8 cellular contexts compared by ENCODE assay signal in genomic region chr13:20902438-20903163, GRCh38. TPM values are rescaled to one million over a fixed set of nuclear protein-coding genes. Genes with fewer than 3 reads are reported as not detected.
DNase-seq lines count a peak whose midpoint lies in the region; ATAC-seq, FAIRE-seq and TF ChIP-seq lines count a peak whose summit lies in the region.

TSS of gene XPO4 (minus strand) at chr13:20902746. CDS start at chr13:20902738, 8 bp downstream.

- ATAC-seq in GM18870 (IDR thresholded peaks at IDR 0.05; ENCODE audit: unreplicated experiment) = peak; percentile 87
- ATAC-seq in HG03108 (IDR thresholded peaks at IDR 0.05; ENCODE audit: unreplicated experiment) = peak; percentile 96
- ATAC-seq in HepG2 = peak; percentile 93

- peak within 1 kb of the TSS; percentile 63 for H2AFZ ChIP-seq in HepG2 (ENCODE audit: low read length)

- peak within 1 kb of the TSS; percentile 98 for H3K4me3 ChIP-seq in AG09309 (ENCODE audit: control insufficient read depth, low read depth, low read length)
- peak within 1 kb of the TSS; percentile 70 to 92 (median 83) for H3K4me3 ChIP-seq in HepG2 (replicated peaks in 1 of 3; ENCODE audit: insufficient read depth in 1 of 3, low read depth in 2 of 3, low read length in 3 of 3)

- no peak for TF ChIP-seq EP300 in HepG2 (IDR thresholded peaks at IDR 0.05; ENCODE audit: low read depth in 2 of 2, low read length in 2 of 2)
- TF ChIP-seq EP300 in HepG2 (CRISPR knock-in tag; IDR thresholded peaks at IDR 0.05; ENCODE audit: borderline replicate concordance) = no peak

- H3K9ac ChIP-seq in HepG2 (ENCODE audit: insufficient read depth, low read depth, low read length) = peak within 1 kb of the TSS; percentile 95

- no peaks in the 10 kb centered on the region for H4K20me1 ChIP-seq in HepG2 (ENCODE audit: insufficient read depth, low read length)

- peak within 1 kb of the TSS; percentile 91 for H3K27ac ChIP-seq in HepG2 (ENCODE audit: extremely low read length, insufficient read depth, low read length)

- TF ChIP-seq CTCF in AG09309 (IDR thresholded peaks at IDR 0.05; ENCODE audit: control insufficient read depth, insufficient read depth, low read depth, low read length, missing control alignments) (no peak), HepG2 (CRISPR knock-in tag; IDR thresholded peaks at IDR 0.05) (no peak)

- H3K27me3 Mint-ChIP-seq in activated CD4-positive, alpha-beta T cell treated with anti-CD3 and anti-CD28 coated beads, Interleukin-2, amount 10 ng/mL, durations not matched to agents 7 days and 5 days = no peaks in the 10 kb centered on the region

- no peak; the same call in 1 of the 2 replicates for TF ChIP-seq RAD21 in HepG2 (CRISPR knock-in tag; IDR thresholded peaks at IDR 0.05)

- peaks cover 53% of the 10 kb centered on the region for H3K4me1 ChIP-seq in HepG2 (ENCODE audit: insufficient read depth, low read length)

- no peaks in the 10 kb centered on the region for H3K9me3 Mint-ChIP-seq in activated CD4-positive, alpha-beta T cell treated with anti-CD3 and anti-CD28 coated beads, Interleukin-2, amount 10 ng/mL, durations not matched to agents 7 days and 5 days

- H3K79me2 ChIP-seq in HepG2 (ENCODE audit: insufficient read depth, low read length) = peaks cover 48% of the 10 kb centered on the region

- H3K4me3 Mint-ChIP-seq in activated CD4-positive, alpha-beta T cell treated with anti-CD3 and anti-CD28 coated beads, Interleukin-2, amount 10 ng/mL, durations not matched to agents 7 days and 5 days = peak within 1 kb of the TSS; percentile 92

- H3K36me3 ChIP-seq in HepG2 (replicated peaks in 1 of 2; ENCODE audit: control insufficient read depth in 1 of 2, insufficient read depth in 2 of 2, low read length in 2 of 2) = peaks cover 0 to 12% of the 10 kb centered on the region in 2 experiments; a peak in 1 of 5 replicates

- peak in 1 of 2 experiments; percentile 52; a peak in 3 of 4 replicates for TF ChIP-seq POLR2A in HepG2 (IDR thresholded peaks at IDR 0.05; ENCODE audit: insufficient read depth in 1 of 2, low read depth in 2 of 2, low read length in 2 of 2)

- DNase-seq in AG09309 (ENCODE audit: low read depth) = no peak
- DNase-seq in NCI-H460 (ENCODE audit: extremely low read depth, low read depth) = peak; percentile 58
- DNase-seq in activated CD4-positive, alpha-beta T cell treated with anti-CD3 and anti-CD28 coated beads, Interleukin-2, amount 10 ng/mL, durations not matched to agents 7 days and 5 days = peak; percentile 83
- peak; percentile 61 for DNase-seq in dedifferentiated amniotic fluid mesenchymal stem cell (ENCODE audit: extremely low spot score)
- DNase-seq in HepG2 (ENCODE audit: low spot score) = peak; percentile 59
- DNase-seq in stimulated activated CD4-positive, alpha-beta T cell treated with anti-CD3 and anti-CD28 coated beads, Interleukin-4, amount 100 ng/mL, for 1 hour = peak; percentile 82

- WGBS in HepG2 (ENCODE audit: low lambda C conversion rate) = 3% methylated on average over 11 of the region's 81 CpGs

- no peak for FAIRE-seq in HepG2 (lab: Jason Lieb, UNC)

- H3K4me2 ChIP-seq in HepG2 (ENCODE audit: low read depth, low read length) = peak within 1 kb of the TSS; percentile 84

- no peaks in the 10 kb centered on the region for H3K9me3 ChIP-seq in HepG2 (ENCODE audit: low read length)

- no peaks in the 10 kb centered on the region; a peak in 1 of 5 replicates for H3K27me3 ChIP-seq in HepG2 (ENCODE audit: control insufficient read depth in 1 of 2, insufficient read depth in 2 of 2, low read length in 2 of 2)

- intact Hi-C loops in HepG2 (cut with micrococcal nuclease; ENCODE audit: unreplicated experiment) = loop anchor here (1.0 kb wide), 1 partner anchor 131 kb away; no protein-coding TSS in a partner anchor

- CTCF ChIA-PET in activated CD4-positive, alpha-beta T cell treated with anti-CD3 and anti-CD28 coated beads, Interleukin-2, amount 10 ng/mL, durations not matched to agents 7 days and 5 days (lab: Charles Lee) = interaction anchor here (1.3 kb wide), 1 partner anchor 10 kb away, joined by 3 read pairs; no protein-coding TSS in a partner anchor
- CTCF ChIA-PET in HepG2 (lab: Yijun Ruan, JAX; ENCODE audit: low intra/inter-chr PET ratio, low total read pairs) = no interaction called here

- H3K36me3 Mint-ChIP-seq in activated CD4-positive, alpha-beta T cell treated with anti-CD3 and anti-CD28 coated beads, Interleukin-2, amount 10 ng/mL, durations not matched to agents 7 days and 5 days (ENCODE audit: low read depth) = peaks cover 6% of the 10 kb centered on the region

- POLR2A ChIA-PET in activated CD4-positive, alpha-beta T cell treated with anti-CD3 and anti-CD28 coated beads, Interleukin-2, amount 10 ng/mL, durations not matched to agents 7 days and 5 days (lab: Charles Lee) = interaction anchor here (0.6 kb wide), 1 partner anchor 263 kb away, joined by 7 read pairs; no protein-coding TSS in a partner anchor
- POLR2A ChIA-PET in HepG2 (lab: Yijun Ruan, JAX) = interaction anchor here (1.0 to 2.2 kb wide), 8 partner anchors 13 to 274 kb away, joined by 3 to 11 read pairs (median 3); partner anchors contain the start of genes LATS2, MRPL57 and SKA3

- peaks cover 32% of the 10 kb centered on the region for H3K4me1 Mint-ChIP-seq in activated CD4-positive, alpha-beta T cell treated with anti-CD3 and anti-CD28 coated beads, Interleukin-2, amount 10 ng/mL, durations not matched to agents 7 days and 5 days

- no TSS peak for BruUV-seq in HepG2 (replicated peaks; lab: Mats Ljungman, UMichigan)

- peak within 1 kb of the TSS; percentile 99 for H3K27ac Mint-ChIP-seq in activated CD4-positive, alpha-beta T cell treated with anti-CD3 and anti-CD28 coated beads, Interleukin-2, amount 10 ng/mL, durations not matched to agents 7 days and 5 days

- in situ Hi-C loops in HepG2 (cut with HindIII; ENCODE audit: extremely low pct_ligation_motif_present, low pct_unique_long_range_greater_than_20kb) = no loop called here

TF ChIP-seq in HepG2, 621 proteins besides CTCF, POLR2A, EP300 and RAD21 (continues in another document):
- TF ChIP-seq ARNTL (CRISPR knock-in tag; IDR thresholded peaks at IDR 0.05) = no peak
- TF ChIP-seq ZNF687 (CRISPR knock-in tag; IDR thresholded peaks at IDR 0.05) = peak; percentile 88

RNA-seq across cellular contexts. Expression of gene XPO4, which starts in this region (rescaled TPM):
- 22.2 and 25.2 TPM in 2 replicates for total RNA-seq in NCI-H460 (2014; rRNA removed; shearing (Covaris generic))
- 21.9 and 23.5 TPM in 2 replicates for polyA plus RNA-seq in NCI-H460 (2014; cell fraction: nucleus; rRNA removed)
- 10 to 100 TPM; 18.9 to 19.0 TPM for total RNA-seq in activated CD4-positive, alpha-beta T cell treated with anti-CD3 and anti-CD28 coated beads, Interleukin-2, amount 10 ng/mL, durations not matched to agents 7 days and 5 days
- total RNA-seq in HepG2 (2016; rRNA removed; fragmentation: Illumina TruSeq; extraction: Trizol) = 24.8 and 41.5 TPM in 2 replicates
- 8.7 TPM in 2 replicates for total RNA-seq in HepG2 (2016; cell fraction: cytosol; rRNA removed; fragmentation: Illumina TruSeq; extraction: Trizol; ENCODE audit: low read depth)
- total RNA-seq in HepG2 (2016; cell fraction: insoluble cytoplasmic fraction; rRNA removed; fragmentation: Illumina TruSeq; extraction: Trizol) = 24.4 and 40.6 TPM in 2 replicates
- total RNA-seq in HepG2 (2016; cell fraction: membrane; rRNA removed; fragmentation: Illumina TruSeq; extraction: Trizol) = 17.5 and 20.5 TPM in 2 replicates
- total RNA-seq in HepG2 (2016; cell fraction: nucleus; rRNA removed; fragmentation: Illumina TruSeq; extraction: Trizol) = 36.7 and 39.7 TPM in 2 replicates
- 7.0 and 8.4 TPM in 2 replicates for polyA plus RNA-seq in HepG2 (2011; rRNA removed)
- polyA plus RNA-seq in HepG2 (2011; cell fraction: cytosol; rRNA removed) = 3.0 and 4.8 TPM in 2 replicates
- 7.7 and 8.5 TPM in 2 replicates for polyA plus RNA-seq in HepG2 (2011; cell fraction: nucleus; rRNA removed)
- polyA plus RNA-seq in HepG2 (2012) = 7.8 and 8.5 TPM in 2 replicates
- polyA plus RNA-seq in HepG2 (2016; cell fraction: cytosol; fragmentation: Illumina TruSeq; extraction: Trizol; ENCODE audit: low read depth) = 1.9 and 2.1 TPM in 2 replicates
- polyA plus RNA-seq in HepG2 (2016; cell fraction: insoluble cytoplasmic fraction; fragmentation: Illumina TruSeq; extraction: Trizol; ENCODE audit: low read depth) = 17.3 and 18.6 TPM in 2 replicates
- polyA plus RNA-seq in HepG2 (2016; cell fraction: membrane; fragmentation: Illumina TruSeq; extraction: Trizol; ENCODE audit: low read depth) = 4.7 and 5.9 TPM in 2 replicates
- polyA plus RNA-seq in HepG2 (2016; cell fraction: nucleus; fragmentation: Illumina TruSeq; extraction: Trizol; ENCODE audit: insufficient read depth, low read depth) = 21.7 and 22.1 TPM in 2 replicates
- 9.7 and 16.9 TPM in 2 replicates for polyA minus RNA-seq in HepG2 (2011; rRNA and poly(A)+ RNA removed; ENCODE audit: low replicate concordance)
- 14.7 and 15.0 TPM in 2 replicates for polyA minus RNA-seq in HepG2 (2011; cell fraction: cytosol; rRNA and poly(A)+ RNA removed)
- 33.3 and 38.0 TPM in 2 replicates for polyA minus RNA-seq in HepG2 (2011; cell fraction: nucleus; rRNA and poly(A)+ RNA removed)
